ENCODE assay signal across 8 cellular contexts in genomic region chr11:65446446-65447277, GRCh38. TPM values are rescaled to one million over a fixed set of nuclear protein-coding genes. Genes with fewer than 3 reads are reported as not detected.
A peak's percentile ranks its signal among the peaks of the same experiment; 100 is the strongest.
DNase-seq lines count a peak whose midpoint lies in the region; ATAC-seq lines count a peak whose summit lies in the region.

No MANE protein-coding gene starts in this region.

- ATAC-seq in HG03442 (IDR thresholded peaks at IDR 0.05; ENCODE audit: unreplicated experiment): no peak

- H3K4me3 ChIP-seq in stomach smooth muscle (ENCODE audit: low read length in 2 of 2): no peak overlapping the region

- H3K27ac Mint-ChIP-seq in IgD-negative memory B cell: peak overlapping the region in 2 of 3 donors; percentile 35 to 46

- no peaks in the 10 kb centered on the region for H3K9me3 Mint-ChIP-seq in IgD-negative memory B cell

- H3K9ac ChIP-seq in stomach smooth muscle (ENCODE audit: low read length in 2 of 2): no peak overlapping the region

- peak overlapping the region; percentile 24 for H3K27ac ChIP-seq in stomach smooth muscle (ENCODE audit: low read length)

- H3K36me3 ChIP-seq in stomach smooth muscle (ENCODE audit: control insufficient read depth in 2 of 2, insufficient read depth in 2 of 2, low read length in 2 of 2): peaks cover 38 to 45% of the 10 kb centered on the region in 2 donors

- H3K4me1 ChIP-seq in stomach smooth muscle (ENCODE audit: control insufficient read depth, insufficient read depth, low read length): peaks cover 29% of the 10 kb centered on the region

- peaks cover 30 to 33% (median 31%) of the 10 kb centered on the region in 3 donors for H3K4me1 Mint-ChIP-seq in IgD-negative memory B cell

- H3K36me3 Mint-ChIP-seq in IgD-negative memory B cell: peaks cover 1% of the 10 kb centered on the region

- DNase-seq in amniotic epithelial cell (ENCODE audit: low read depth) (peak; percentile 62), islet precursor cell (peak; percentile 65), KG1 (lab: John Stamatoyannopoulos, UW) (no peak), SW 1271 (lab: John Stamatoyannopoulos, UW) (no peak), iPS-NIHi7 (ENCODE audit: extremely low spot score) (no peak)

- H3K27me3 Mint-ChIP-seq in IgD-negative memory B cell: no peaks in the 10 kb centered on the region

- peak overlapping the region in 1 of 4 donors; percentile 8 for H3K4me3 Mint-ChIP-seq in IgD-negative memory B cell

- no peaks in the 10 kb centered on the region for H3K9me3 ChIP-seq in stomach smooth muscle (ENCODE audit: control insufficient read depth in 2 of 2, low read length in 2 of 2)

- no peaks in the 10 kb centered on the region for H3K27me3 ChIP-seq in stomach smooth muscle (ENCODE audit: control insufficient read depth in 1 of 2, insufficient read depth in 2 of 2, low read length in 2 of 2)

RNA-seq across cellular contexts. Expression of gene NEAT1, which starts 24.1 kb away (rescaled TPM):
- polyA plus RNA-seq in IgD-negative memory B cell: 1.2 TPM

RNA-seq across cellular contexts. Expression of gene MALAT1, which starts 52.2 kb away (rescaled TPM):
- 3,054 TPM for polyA plus RNA-seq in IgD-negative memory B cell

Comparison
In these comparisons a context has a peak if more than half of its experiments do, and no peak if none do; other contexts are left out.
1. DNase-seq: peak in amniotic epithelial cell (single experiment) and islet precursor cell (single experiment); none in KG1 (single experiment), SW 1271 (0 of 2) and iPS-NIHi7 (single experiment).